Comparison of ENCODE assay signal across 21 cellular contexts in the genomic region with DNA sequence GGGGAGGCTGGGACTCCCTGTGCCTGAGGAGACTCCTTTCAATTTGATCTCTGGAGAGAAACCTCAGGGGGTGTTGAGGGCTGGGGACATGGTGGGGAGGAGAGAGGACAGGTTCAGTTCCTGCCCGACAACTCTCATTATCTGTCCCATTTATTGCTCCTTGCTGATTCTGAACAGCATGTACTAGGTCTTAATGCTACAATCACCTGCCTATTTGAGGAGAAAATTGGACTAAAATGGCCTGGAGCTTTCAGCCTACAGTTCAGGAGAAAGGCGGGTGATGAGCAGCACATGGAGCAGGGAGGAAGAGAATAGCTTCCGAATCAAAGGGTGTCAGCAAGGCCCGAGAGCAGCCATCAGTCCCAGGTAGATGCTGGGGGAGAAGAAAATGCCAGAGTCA. TPM values are rescaled to one million over a fixed set of nuclear protein-coding genes. Genes with fewer than 3 reads are reported as not detected.
DNase-seq lines count a peak whose midpoint lies in the region; ATAC-seq and TF ChIP-seq lines count a peak whose summit lies in the region.
"Had no signal": no experiment of that assay in that cellular context is flagged by ENCODE, and none has a peak within 500 bp of the region (broad histone marks: within the 10 kb centered on the region; RNA-seq: fewer than 3 reads in every experiment).

No MANE protein-coding gene starts in this region.

- H3K4me1 ChIP-seq in HAP-1, result no peaks in the 10 kb centered on the region
- H3K4me1 ChIP-seq: A549 had no signal

- no peak overlapping the region for H3K4me3 ChIP-seq in neural cell (ENCODE audit: low read length)
- no peak overlapping the region for H3K4me3 ChIP-seq in HAP-1
- H3K4me3 ChIP-seq: A549; BLaER1 treated with 17β-estradiol and CSF1 and Interleukin-3, amounts not matched to agents 10 nM and 100 nM had no signal

- H4K20me1 ChIP-seq in neural cell (ENCODE audit: insufficient read depth), result no peaks in the 10 kb centered on the region
- H4K20me1 ChIP-seq: BLaER1 treated with 17β-estradiol and CSF1 and Interleukin-3, amounts not matched to agents 10 nM and 100 nM had no signal

- H3K36me3 ChIP-seq in neural cell (ENCODE audit: insufficient read depth, low read length) (no peaks in the 10 kb centered on the region), HAP-1 (replicated peaks) (no peaks in the 10 kb centered on the region)
- H3K36me3 ChIP-seq: BE2C; BLaER1 treated with 17β-estradiol and CSF1 and Interleukin-3, amounts not matched to agents 10 nM and 100 nM had no signal

- no peak overlapping the region for H2AFZ ChIP-seq in neural cell (ENCODE audit: low read depth, low read length)

- POLR2A ChIA-PET in activated CD8-positive, alpha-beta T cell treated with anti-CD3 and anti-CD28 coated beads, Interleukin-2, amount 10 ng/mL, durations not matched to agents 7 days and 5 days (lab: Charles Lee), result no interaction called here
- POLR2A ChIA-PET in activated CD8-positive, alpha-beta T cell treated with anti-CD3 and anti-CD28 coated beads for 36 hours (lab: Charles Lee), result no interaction called here

- no peak overlapping the region for H3K4me3 Mint-ChIP-seq in activated CD8-positive, alpha-beta T cell treated with anti-CD3 and anti-CD28 coated beads, Interleukin-2, amount 10 ng/mL, durations not matched to agents 7 days and 5 days
- no peak overlapping the region for H3K4me3 Mint-ChIP-seq in activated CD8-positive, alpha-beta T cell treated with anti-CD3 and anti-CD28 coated beads for 36 hours
- H3K4me3 Mint-ChIP-seq in T-helper 17 cell, result no peak overlapping the region
- H3K4me3 Mint-ChIP-seq: CD14-positive monocyte had no signal

- H3K4me1 Mint-ChIP-seq in activated CD8-positive, alpha-beta T cell treated with anti-CD3 and anti-CD28 coated beads, Interleukin-2, amount 10 ng/mL, durations not matched to agents 7 days and 5 days (ENCODE audit: low read depth), result peaks cover 88% of the 10 kb centered on the region
- peaks cover 21% of the 10 kb centered on the region for H3K4me1 Mint-ChIP-seq in activated CD8-positive, alpha-beta T cell treated with anti-CD3 and anti-CD28 coated beads for 36 hours (ENCODE audit: low read depth)
- peaks cover 36% of the 10 kb centered on the region for H3K4me1 Mint-ChIP-seq in T-helper 17 cell

- H3K9me3 Mint-ChIP-seq in activated CD8-positive, alpha-beta T cell treated with anti-CD3 and anti-CD28 coated beads, Interleukin-2, amount 10 ng/mL, durations not matched to agents 7 days and 5 days (ENCODE audit: insufficient read depth), result peaks cover 7% of the 10 kb centered on the region
- peaks cover 11% of the 10 kb centered on the region for H3K9me3 Mint-ChIP-seq in activated CD8-positive, alpha-beta T cell treated with anti-CD3 and anti-CD28 coated beads for 36 hours

- peak overlapping the region; percentile 10 for H3K9ac ChIP-seq in neural cell (ENCODE audit: low read length)
- H3K9ac ChIP-seq: BLaER1 treated with 17β-estradiol and CSF1 and Interleukin-3, amounts not matched to agents 10 nM and 100 nM had no signal

- H3F3A ChIP-seq in neural cell (ENCODE audit: insufficient read depth, low read length, poor library complexity, severe bottlenecking), result no peaks in the 10 kb centered on the region

- ATAC-seq in activated CD8-positive, alpha-beta T cell treated with anti-CD3 and anti-CD28 coated beads, Interleukin-2, amount 10 ng/mL, durations not matched to agents 7 days and 5 days, result no peak
- no peak for ATAC-seq in activated CD8-positive, alpha-beta T cell treated with anti-CD3 and anti-CD28 coated beads for 36 hours
- ATAC-seq in T-helper 17 cell, result no peak
- no peak for ATAC-seq in GM21390 (IDR thresholded peaks at IDR 0.05; ENCODE audit: unreplicated experiment)
- ATAC-seq: A549 had no signal

- no peak for DNase-seq in activated CD8-positive, alpha-beta T cell treated with anti-CD3 and anti-CD28 coated beads, Interleukin-2, amount 10 ng/mL, durations not matched to agents 7 days and 5 days
- no peak for DNase-seq in activated CD8-positive, alpha-beta T cell treated with anti-CD3 and anti-CD28 coated beads for 36 hours
- DNase-seq in T-helper 17 cell, result no peak
- no peak for DNase-seq in HAP-1 (ENCODE audit: low spot score in 2 of 2)
- DNase-seq: 8988T; ACHN; AML-193; BE2C; Calu3; CD4-positive, alpha-beta memory T cell; COR-L47; DMS53; DMS79 treated with DMSO at 0.1 percent for 48 hours; GF-D8 had no signal

- no peaks in the 10 kb centered on the region for H3K27me3 Mint-ChIP-seq in activated CD8-positive, alpha-beta T cell treated with anti-CD3 and anti-CD28 coated beads, Interleukin-2, amount 10 ng/mL, durations not matched to agents 7 days and 5 days (ENCODE audit: low read depth)
- peaks cover 2% of the 10 kb centered on the region for H3K27me3 Mint-ChIP-seq in activated CD8-positive, alpha-beta T cell treated with anti-CD3 and anti-CD28 coated beads for 36 hours
- no peaks in the 10 kb centered on the region for H3K27me3 Mint-ChIP-seq in T-helper 17 cell

- in situ Hi-C loops in HAP-1 (cut with MboI; ENCODE audit: low sequenced_read_pairs), result no loop called here

- H3K27me3 ChIP-seq in neural cell (ENCODE audit: insufficient read depth, low read depth, low read length), result no peaks in the 10 kb centered on the region
- no peaks in the 10 kb centered on the region for H3K27me3 ChIP-seq in HAP-1 (ENCODE audit: low read depth)
- H3K27me3 ChIP-seq: BE2C; BLaER1 treated with 17β-estradiol and CSF1 and Interleukin-3, amounts not matched to agents 10 nM and 100 nM had no signal

- H3K79me2 ChIP-seq in neural cell (replicated peaks; ENCODE audit: insufficient read depth, low read length), result no peaks in the 10 kb centered on the region

- TF ChIP-seq RAD21 in neural cell (conservative IDR thresholded peaks at IDR 0.05), result peak; percentile 18

- TF ChIP-seq EP300 in neural cell (conservative IDR thresholded peaks at IDR 0.05; ENCODE audit: poor library complexity, severe bottlenecking), result peak; percentile 53

- peaks cover 29% of the 10 kb centered on the region for H3K36me3 Mint-ChIP-seq in activated CD8-positive, alpha-beta T cell treated with anti-CD3 and anti-CD28 coated beads, Interleukin-2, amount 10 ng/mL, durations not matched to agents 7 days and 5 days (ENCODE audit: low read depth)
- peaks cover 5% of the 10 kb centered on the region for H3K36me3 Mint-ChIP-seq in activated CD8-positive, alpha-beta T cell treated with anti-CD3 and anti-CD28 coated beads for 36 hours (ENCODE audit: low read depth)
- no peaks in the 10 kb centered on the region for H3K36me3 Mint-ChIP-seq in T-helper 17 cell (ENCODE audit: low read depth)
- H3K36me3 Mint-ChIP-seq: CD14-positive monocyte; CD4-positive, alpha-beta memory T cell had no signal

- intact Hi-C loops in activated CD8-positive, alpha-beta T cell treated with anti-CD3 and anti-CD28 coated beads for 36 hours (cut with micrococcal nuclease), result no loop called here

- peak overlapping the region; percentile 9 for H3K27ac Mint-ChIP-seq in activated CD8-positive, alpha-beta T cell treated with anti-CD3 and anti-CD28 coated beads, Interleukin-2, amount 10 ng/mL, durations not matched to agents 7 days and 5 days
- H3K27ac Mint-ChIP-seq in activated CD8-positive, alpha-beta T cell treated with anti-CD3 and anti-CD28 coated beads for 36 hours, result no peak overlapping the region
- peak overlapping the region; percentile 79 for H3K27ac Mint-ChIP-seq in T-helper 17 cell
- H3K27ac Mint-ChIP-seq: CD14-positive monocyte had no signal

- peak overlapping the region; percentile 63 for H3K27ac ChIP-seq in neural cell (ENCODE audit: low read length)
- H3K27ac ChIP-seq: A549; BLaER1 treated with 17β-estradiol and CSF1 and Interleukin-3, amounts not matched to agents 10 nM and 100 nM had no signal

- no peaks in the 10 kb centered on the region for H3K9me3 ChIP-seq in T-helper 17 cell (ENCODE audit: control insufficient read depth, low read length, poor library complexity, severe bottlenecking)
- no peaks in the 10 kb centered on the region for H3K9me3 ChIP-seq in neural cell (ENCODE audit: low read length)
- H3K9me3 ChIP-seq in HAP-1, result no peaks in the 10 kb centered on the region
- H3K9me3 ChIP-seq: A549, BE2C had no signal

- TF ChIP-seq CTCF in activated CD8-positive, alpha-beta T cell treated with anti-CD3 and anti-CD28 coated beads for 36 hours (IDR thresholded peaks at IDR 0.05), result no peak
- no peak for TF ChIP-seq CTCF in neural cell (IDR thresholded peaks at IDR 0.05; ENCODE audit: poor library complexity, severe bottlenecking)

- CTCF ChIA-PET in activated CD8-positive, alpha-beta T cell treated with anti-CD3 and anti-CD28 coated beads, Interleukin-2, amount 10 ng/mL, durations not matched to agents 7 days and 5 days (lab: Charles Lee), result no interaction called here
- CTCF ChIA-PET in activated CD8-positive, alpha-beta T cell treated with anti-CD3 and anti-CD28 coated beads for 36 hours (lab: Charles Lee), result interaction anchor here (2.1 kb wide), 1 partner anchor 100 kb away, joined by 7 read pairs; no protein-coding TSS in a partner anchor

- no peak overlapping the region for H3K4me2 ChIP-seq in neural cell (ENCODE audit: low read length)
- H3K4me2 ChIP-seq: A549 had no signal

- no peaks in the 10 kb centered on the region for H3K9me2 ChIP-seq in neural cell (ENCODE audit: insufficient read depth, low read length)

RNA-seq across cellular contexts. Expression of gene ADCYAP1R1, which starts 30.0 kb away (rescaled TPM):
- total RNA-seq in activated CD8-positive, alpha-beta T cell treated with anti-CD3 and anti-CD28 coated beads, Interleukin-2, amount 10 ng/mL, durations not matched to agents 7 days and 5 days, result not detected
- not detected for total RNA-seq in activated CD8-positive, alpha-beta T cell treated with anti-CD3 and anti-CD28 coated beads for 36 hours
- total RNA-seq in T-helper 17 cell, result not detected
- polyA plus RNA-seq in neural cell, result 8.6 and 13.5 TPM in 2 replicates
- 17.3 and 18.6 TPM in 2 replicates for polyA minus RNA-seq in neural cell
- total RNA-seq: Calu3; CD4-positive, alpha-beta memory T cell; G401 had no signal
- polyA plus RNA-seq: CD14-positive monocyte; CD4-positive, alpha-beta memory T cell had no signal

RNA-seq across cellular contexts. Expression of gene GHRHR, which starts 58.4 kb away (rescaled TPM):
- total RNA-seq in activated CD8-positive, alpha-beta T cell treated with anti-CD3 and anti-CD28 coated beads, Interleukin-2, amount 10 ng/mL, durations not matched to agents 7 days and 5 days, result not detected
- total RNA-seq in activated CD8-positive, alpha-beta T cell treated with anti-CD3 and anti-CD28 coated beads for 36 hours, result not detected
- total RNA-seq in T-helper 17 cell, result not detected
- polyA plus RNA-seq in neural cell, result not detected in 2 replicates
- not detected in 2 replicates for polyA minus RNA-seq in neural cell
- total RNA-seq: Calu3; CD4-positive, alpha-beta memory T cell; Daoy; G401 had no signal
- polyA plus RNA-seq: A549; CD14-positive monocyte; CD4-positive, alpha-beta memory T cell had no signal
